19 cellular contexts compared by ENCODE assay signal in genomic region chr15:89391685-89392257, GRCh38.
"Had no signal": no experiment of that assay in that cellular context is flagged by ENCODE, and none has a peak within 500 bp of the region (broad histone marks: within the 10 kb centered on the region; RNA-seq: fewer than 3 reads in every experiment).

No MANE protein-coding gene starts in this region.

- H3K4me3 Mint-ChIP-seq: activated CD4-positive, alpha-beta memory T cell treated with anti-CD3 and anti-CD28 coated beads, Interleukin-2, amount 10 ng/mL, durations not matched to agents 7 days and 5 days; activated naive CD8-positive, alpha-beta T cell treated with anti-CD3 and anti-CD28 coated beads, Interleukin-2, amount 50 U/mL, for 24 hours; activated T-helper 1 cell treated with anti-CD3 and anti-CD28 coated beads, Interleukin-12 subunit alpha, Interleukin-12 subunit beta, Interleukin-2, Interleukin-4 antibody, amounts not matched to agents 30 ng/mL and 10 ng/mL and 1 ng/mL, durations not matched to agents 14 hours and 24 hours and 36 hours; T-helper 1 cell treated with Interleukin-12 subunit alpha and Interleukin-12 subunit beta and Interleukin-4 antibody, amounts not matched to agents 30 μg/mL and 1 μg/mL, for 36 hours had no signal

- H3K36me3 ChIP-seq: tibial artery had no signal

- H3K9me3 ChIP-seq: tibial artery had no signal

- H3K27ac Mint-ChIP-seq: activated CD4-positive, alpha-beta memory T cell treated with anti-CD3 and anti-CD28 coated beads, Interleukin-2, amount 10 ng/mL, durations not matched to agents 7 days and 5 days; activated naive CD8-positive, alpha-beta T cell treated with anti-CD3 and anti-CD28 coated beads, Interleukin-2, amount 50 U/mL, for 24 hours; activated T-helper 1 cell treated with anti-CD3 and anti-CD28 coated beads, Interleukin-12 subunit alpha, Interleukin-12 subunit beta, Interleukin-2, Interleukin-4 antibody, amounts not matched to agents 30 ng/mL and 10 ng/mL and 1 ng/mL, durations not matched to agents 14 hours and 24 hours and 36 hours; naive B cell; T-helper 1 cell treated with Interleukin-12 subunit alpha and Interleukin-12 subunit beta and Interleukin-4 antibody, amounts not matched to agents 30 μg/mL and 1 μg/mL, for 36 hours had no signal

- H3K36me3 Mint-ChIP-seq: naive B cell had no signal

- H3K27ac ChIP-seq: epithelial cell of prostate, tibial artery had no signal

- H3K9me3 Mint-ChIP-seq: activated CD4-positive, alpha-beta memory T cell treated with anti-CD3 and anti-CD28 coated beads, Interleukin-2, amount 10 ng/mL, durations not matched to agents 7 days and 5 days; activated naive CD8-positive, alpha-beta T cell treated with anti-CD3 and anti-CD28 coated beads, Interleukin-2, amount 50 U/mL, for 24 hours; activated T-helper 1 cell treated with anti-CD3 and anti-CD28 coated beads, Interleukin-12 subunit alpha, Interleukin-12 subunit beta, Interleukin-2, Interleukin-4 antibody, amounts not matched to agents 30 ng/mL and 10 ng/mL and 1 ng/mL, durations not matched to agents 14 hours and 24 hours and 36 hours; naive B cell; T-helper 1 cell treated with Interleukin-12 subunit alpha and Interleukin-12 subunit beta and Interleukin-4 antibody, amounts not matched to agents 30 μg/mL and 1 μg/mL, for 36 hours had no signal

- DNase-seq: activated CD4-positive, alpha-beta memory T cell treated with anti-CD3 and anti-CD28 coated beads, Interleukin-2, amount 10 ng/mL, durations not matched to agents 7 days and 5 days; activated CD4-positive, alpha-beta T cell treated with anti-CD3 and anti-CD28 coated beads for 48 hours; activated CD4-positive, CD25-positive, alpha-beta regulatory T cell; activated gamma-delta T cell; activated naive CD4-positive, alpha-beta T cell treated with anti-CD3 and anti-CD28 coated beads, Interleukin-2, amount 50 U/mL, for 16 hours; activated naive CD8-positive, alpha-beta T cell treated with anti-CD3 and anti-CD28 coated beads, Interleukin-2, amount 50 U/mL, for 24 hours; activated T-cell treated with anti-CD3 and anti-CD28 coated beads for 4 hours; anterior cingulate cortex; central memory CD4-positive, alpha-beta T cell; left colon; mesenchymal stem cell; naive B cell; stimulated activated CD4-positive, alpha-beta T cell treated with anti-CD3 and anti-CD28 coated beads, Interleukin-4, amount 100 ng/mL, for 1 hour; stimulated activated naive CD4-positive, alpha-beta T cell treated with Interleukin-2 at 50 U/mL for 16 hours; T1000; tibial artery had no signal

- H3K4me3 ChIP-seq: tibial artery had no signal

- H3K4me1 ChIP-seq: tibial artery had no signal

- H3K4me1 Mint-ChIP-seq: activated CD4-positive, alpha-beta memory T cell treated with anti-CD3 and anti-CD28 coated beads, Interleukin-2, amount 10 ng/mL, durations not matched to agents 7 days and 5 days; activated naive CD8-positive, alpha-beta T cell treated with anti-CD3 and anti-CD28 coated beads, Interleukin-2, amount 50 U/mL, for 24 hours; naive B cell had no signal
